Comparison of ENCODE assay signal across 28 cellular contexts in genomic region chr10:5567477-5567876, GRCh38. TPM values are rescaled to one million over a fixed set of nuclear protein-coding genes. Genes with fewer than 3 reads are reported as not detected.
"Had no signal": no experiment of that assay in that cellular context is flagged by ENCODE, and none has a peak within 500 bp of the region (broad histone marks: within the 10 kb centered on the region; RNA-seq: fewer than 3 reads in every experiment).

No MANE protein-coding gene starts in this region.

- FAIRE-seq: astrocyte had no signal

- H3K4me3 ChIP-seq: cardiac muscle cell, MG63, Peyer's patch had no signal

- DNase-seq: activated B cell treated with CpG ODN at 0.5 μM for 24 hours; activated CD4-positive, alpha-beta memory T cell treated with anti-CD3 and anti-CD28 coated beads, Interleukin-2, amount 10 ng/mL, durations not matched to agents 7 days and 5 days; activated CD4-positive, alpha-beta T cell treated with anti-CD3 and anti-CD28 coated beads, Interleukin-2, amount 50 U/mL, for 1 hour; activated gamma-delta T cell; activated naive CD4-positive, alpha-beta T cell treated with anti-CD3 and anti-CD28 coated beads for 36 hours; activated T-cell treated with anti-CD3 and anti-CD28 coated beads for 4 hours; activated T-cell treated with anti-CD3 and anti-CD28 coated beads, Interleukin-2, amount 50 U/mL, for 48 hours; amygdala; MG63; MV-4-11; NCI-H1092 treated with DMSO at 0.1 percent for 48 hours; NCI-H1417 treated with DMSO at 0.1 percent for 48 hours; NCI-H1694; NCI-H2029; NCI-H2107; NCI-H2171 treated with DMSO at 0.1 percent for 48 hours; NCI-H226; NCI-H82; Peyer's patch; SHP77 treated with DMSO at 0.1 percent for 48 hours; T-helper 9 cell had no signal

- H3K27me3 ChIP-seq: cardiac muscle cell, MG63, Peyer's patch had no signal

- H3K9me3 ChIP-seq: MG63, Peyer's patch had no signal

- H3K36me3 ChIP-seq: cardiac muscle cell, MG63, Peyer's patch had no signal

- H3K27ac ChIP-seq: cardiac muscle cell, Peyer's patch had no signal

RNA-seq across cellular contexts. Expression of gene CALML3, which starts 42.7 kb away (rescaled TPM):
- total RNA-seq: activated B cell treated with CpG ODN at 0.5 μM for 24 hours; activated CD4-positive, alpha-beta memory T cell treated with anti-CD3 and anti-CD28 coated beads, Interleukin-2, amount 10 ng/mL, durations not matched to agents 7 days and 5 days; activated CD8-positive, alpha-beta memory T cell treated with anti-CD3 and anti-CD28 coated beads for 36 hours; activated naive CD4-positive, alpha-beta T cell treated with anti-CD3 and anti-CD28 coated beads for 36 hours; activated T-helper 17 cell treated with anti-CD3 and anti-CD28 coated beads, Interleukin-2, amount 50 U/mL, for 72 hours; astrocyte; cardiac muscle cell; NCI-H460; OCI-LY7; Peyer's patch; SK-MEL-5 had no signal
- polyA plus RNA-seq: cardiac muscle cell had no signal
